Comparison of ENCODE assay signal across 14 cellular contexts in genomic region chr11:72141066-72141465, GRCh38. TPM values are rescaled to one million over a fixed set of nuclear protein-coding genes. Genes with fewer than 3 reads are reported as not detected.
DNase-seq lines count a peak whose midpoint lies in the region; ATAC-seq, FAIRE-seq and TF ChIP-seq lines count a peak whose summit lies in the region.
"Had no signal": no experiment of that assay in that cellular context is flagged by ENCODE, and none has a peak within 500 bp of the region (broad histone marks: within the 10 kb centered on the region; RNA-seq: fewer than 3 reads in every experiment).

No MANE protein-coding gene starts in this region.

- H3K4me1 Mint-ChIP-seq in T-helper 2 cell treated with Interferon-gamma antibody and Interleukin-4, amounts not matched to agents 5 μg/mL and 100 μg/mL, for 36 hours (ENCODE audit: low read depth), result peaks cover 30% of the 10 kb centered on the region
- peaks cover 22% of the 10 kb centered on the region for H3K4me1 Mint-ChIP-seq in Caco-2 (ENCODE audit: low read depth, unreplicated experiment)

- H3K27me3 Mint-ChIP-seq in T-helper 2 cell treated with Interferon-gamma antibody and Interleukin-4, amounts not matched to agents 5 μg/mL and 100 μg/mL, for 36 hours (ENCODE audit: low read depth), result no peaks in the 10 kb centered on the region
- no peaks in the 10 kb centered on the region for H3K27me3 Mint-ChIP-seq in Caco-2 (ENCODE audit: insufficient read depth, unreplicated experiment)

- no peak for FAIRE-seq in A549 (lab: Jason Lieb, UNC)

- no peak overlapping the region for H3K4me2 ChIP-seq in A549

- no peak for TF ChIP-seq EP300 in A549 (IDR thresholded peaks at IDR 0.05)

- no peak for TF ChIP-seq POLR2A in A549 (IDR thresholded peaks at IDR 0.05; ENCODE audit: low read length)

- no TSS peak for BruUV-seq in Caco-2 (replicated peaks; lab: Mats Ljungman, UMichigan)

- no peaks in the 10 kb centered on the region for H3K27me3 ChIP-seq in Caco-2 (replicated peaks; ENCODE audit: control insufficient read depth, insufficient read depth, low read length)

- no peaks in the 10 kb centered on the region for H3K9me3 ChIP-seq in A549
- H3K9me3 ChIP-seq in Caco-2, result no peaks in the 10 kb centered on the region

- no peaks in the 10 kb centered on the region for H3K9me3 Mint-ChIP-seq in T-helper 2 cell treated with Interferon-gamma antibody and Interleukin-4, amounts not matched to agents 5 μg/mL and 100 μg/mL, for 36 hours
- peaks cover 9% of the 10 kb centered on the region for H3K9me3 Mint-ChIP-seq in Caco-2 (ENCODE audit: unreplicated experiment)

- intact Hi-C loops in Caco-2 (cut with micrococcal nuclease; ENCODE audit: unreplicated experiment), result no loop called here

- peak overlapping the region; percentile 41 for H3K4me3 Mint-ChIP-seq in T-helper 2 cell treated with Interferon-gamma antibody and Interleukin-4, amounts not matched to agents 5 μg/mL and 100 μg/mL, for 36 hours
- H3K4me3 Mint-ChIP-seq in Caco-2 (ENCODE audit: unreplicated experiment), result no peak overlapping the region

- 39% methylated on average over 3 of the region's 3 CpGs for WGBS in A549 (ENCODE audit: missing lambda C conversion rate)

- POLR2A ChIA-PET in A549 (lab: Yijun Ruan, JAX), result no interaction called here
- POLR2A ChIA-PET in Caco-2 (lab: Charles Lee), result no interaction called here

- no peaks in the 10 kb centered on the region for H3K36me3 ChIP-seq in Caco-2 (ENCODE audit: control insufficient read depth, insufficient read depth, low read length)

- TF ChIP-seq CTCF in A549 (IDR thresholded peaks at IDR 0.05) (no peak), fibroblast of pulmonary artery (IDR thresholded peaks at IDR 0.05; ENCODE audit: low read length, missing control alignments) (no peak), Caco-2 (IDR thresholded peaks at IDR 0.05; ENCODE audit: insufficient read depth in 1 of 2, low read depth in 1 of 2, low read length in 1 of 2, severe bottlenecking in 1 of 2, unreplicated experiment in 1 of 2) (no peak)

- peak in 1 of 2 experiments; percentile 45; a peak in 3 of 6 replicates for ATAC-seq in A549
- ATAC-seq: left cardiac atrium had no signal

- H3K4me1 ChIP-seq in A549 (peaks cover 17% of the 10 kb centered on the region; the same call in 2 of the 3 replicates), Caco-2 (peaks cover 8% of the 10 kb centered on the region)

- TF ChIP-seq RAD21 in A549 (conservative IDR thresholded peaks at IDR 0.05 in 1 of 2, IDR thresholded peaks at IDR 0.05 in 1 of 2), result no peak

- H3K27ac ChIP-seq in A549, result peak overlapping the region in 1 of 2 experiments; percentile 50; a peak in 2 of 6 replicates

- H3K27ac Mint-ChIP-seq in T-helper 2 cell treated with Interferon-gamma antibody and Interleukin-4, amounts not matched to agents 5 μg/mL and 100 μg/mL, for 36 hours, result peak overlapping the region; percentile 75
- no peak overlapping the region for H3K27ac Mint-ChIP-seq in Caco-2 (ENCODE audit: unreplicated experiment)

- CTCF ChIA-PET in A549 (lab: Yijun Ruan, JAX), result interaction anchor here (0.6 to 2.3 kb wide), 5 partner anchors 15 to 164 kb away, joined by 3 to 7 read pairs (median 4); no protein-coding TSS in a partner anchor
- CTCF ChIA-PET in Caco-2 (lab: Charles Lee), result interaction anchor here (1.0 kb wide), 1 partner anchor 116 kb away, joined by 3 read pairs; no protein-coding TSS in a partner anchor

- DNase-seq in A549 (ENCODE audit: low read depth in 1 of 2, low spot score in 1 of 2) (peak; percentile 10 to 31), H4 (ENCODE audit: low spot score) (peak; percentile 55), fibroblast of pulmonary artery (ENCODE audit: low read depth) (peak; percentile 70), DMS 273 treated with DMSO at 0.1 percent for 48 hours (lab: John Stamatoyannopoulos, UW) (no peak), NCI-H2196 (lab: John Stamatoyannopoulos, UW; ENCODE audit: unreplicated experiment) (no peak), epidermal melanocyte (ENCODE audit: insufficient read length, low spot score) (no peak), Caco-2 (no peak)
- peak; percentile 76 for DNase-seq in T-helper 2 cell treated with Interferon-gamma antibody and Interleukin-4, amounts not matched to agents 5 μg/mL and 100 μg/mL, for 36 hours (ENCODE audit: low spot score)
- DNase-seq: activated CD8-positive, alpha-beta memory T cell treated with anti-CD3 and anti-CD28 coated beads for 24 hours; Kasumi-1; left cardiac atrium; substantia nigra had no signal

- H3K4me3 ChIP-seq in A549 (no peak overlapping the region), fibroblast of pulmonary artery (replicated peaks; ENCODE audit: low read depth, low read length) (no peak overlapping the region), Caco-2 (ENCODE audit: low read depth, low read length) (no peak overlapping the region)

- peaks cover 2% of the 10 kb centered on the region for H3K36me3 Mint-ChIP-seq in T-helper 2 cell treated with Interferon-gamma antibody and Interleukin-4, amounts not matched to agents 5 μg/mL and 100 μg/mL, for 36 hours (ENCODE audit: low read depth)
- peaks cover 5% of the 10 kb centered on the region for H3K36me3 Mint-ChIP-seq in Caco-2 (ENCODE audit: insufficient read depth, unreplicated experiment)

TF ChIP-seq in A549, 52 proteins besides CTCF, POLR2A, EP300 and RAD21:
- TF ChIP-seq FOSB (CRISPR knock-in tag; IDR thresholded peaks at IDR 0.05) (no peak), ZFP36 (IDR thresholded peaks at IDR 0.05; ENCODE audit: borderline replicate concordance, partially characterized antibody) (no peak), CBX2 (IDR thresholded peaks at IDR 0.05; ENCODE audit: borderline replicate concordance, low read depth) (no peak), NPAS2 (CRISPR knock-in tag; IDR thresholded peaks at IDR 0.05; ENCODE audit: borderline replicate concordance) (no peak), HDAC2 (IDR thresholded peaks at IDR 0.05) (no peak), RFX5 (IDR thresholded peaks at IDR 0.05) (no peak), NFE2L2 (conservative IDR thresholded peaks at IDR 0.05; ENCODE audit: low read length) (no peak), ATOH8 (CRISPR knock-in tag; IDR thresholded peaks at IDR 0.05; ENCODE audit: low read depth) (no peak), MAZ (IDR thresholded peaks at IDR 0.05; ENCODE audit: borderline replicate concordance, low read depth, low read length) (no peak), HOXB5 (CRISPR knock-in tag; IDR thresholded peaks at IDR 0.05) (no peak), ZC3H11A (IDR thresholded peaks at IDR 0.05) (no peak), MAFK (IDR thresholded peaks at IDR 0.05; ENCODE audit: partially characterized antibody) (no peak), KDM5A (IDR thresholded peaks at IDR 0.05) (no peak), TFCP2L1 (CRISPR knock-in tag; IDR thresholded peaks at IDR 0.05) (no peak), NR3C1 (IDR thresholded peaks at IDR 0.05) (no peak)

RNA-seq across cellular contexts. Expression of gene FOLR3, which starts 5.5 kb away (rescaled TPM):
- polyA plus RNA-seq in A549 (2011; rRNA removed) (not detected in 2 replicates), A549 (2017; fragmentation: RNase III; extraction: RNeasy Plus Mini Kit Qiagen cat#74134 plus additional on column Dnase treatment) (0.29 to 0.36 TPM in 2 of 3 replicates, not detected in the other)
- polyA plus RNA-seq in A549 (2012; cell fraction: cytosol; rRNA removed), result 0.14 TPM in 1 of 2 replicates, not detected in the other
- 0.06 TPM in 1 of 2 replicates, not detected in the other for polyA plus RNA-seq in A549 (2012; cell fraction: nucleus; rRNA removed)
- polyA minus RNA-seq in A549 (2011; rRNA and poly(A)+ RNA removed), result not detected in 2 replicates
- total RNA-seq in H4 (2014; rRNA removed; shearing (Covaris generic)), result not detected in 2 replicates
- not detected in 2 replicates for total RNA-seq in Caco-2 (2022)
- total RNA-seq: dermis microvascular lymphatic vessel endothelial cell, OCI-LY7 had no signal

RNA-seq across cellular contexts. Expression of gene ANAPC15, which starts 28.6 kb away (rescaled TPM):
- 48.5 and 88.2 TPM in 2 replicates for polyA plus RNA-seq in A549 (2011; rRNA removed)
- polyA plus RNA-seq in A549 (2012; cell fraction: cytosol; rRNA removed), result 92.8 and 123 TPM in 2 replicates
- polyA plus RNA-seq in A549 (2012; cell fraction: nucleus; rRNA removed), result 38.6 and 44.0 TPM in 2 replicates
- 96.2 to 103 TPM (median 97.5 TPM) in 3 replicates for polyA plus RNA-seq in A549 (2017; fragmentation: RNase III; extraction: RNeasy Plus Mini Kit Qiagen cat#74134 plus additional on column Dnase treatment)
- 43.8 and 49.8 TPM in 2 replicates for polyA minus RNA-seq in A549 (2011; rRNA and poly(A)+ RNA removed)
- total RNA-seq in H4 (2014; rRNA removed; shearing (Covaris generic)), result 70.4 and 74.9 TPM in 2 replicates
- 98.6 and 105 TPM in 2 replicates for total RNA-seq in Caco-2 (2022)

RNA-seq across cellular contexts. Expression of gene TOMT, which starts 35.3 kb away (rescaled TPM):
- polyA plus RNA-seq in A549 (2011; rRNA removed) (not detected in 2 replicates), A549 (2017; fragmentation: RNase III; extraction: RNeasy Plus Mini Kit Qiagen cat#74134 plus additional on column Dnase treatment) (not detected in 3 replicates)
- 0.06 and 0.09 TPM in 2 replicates for polyA plus RNA-seq in A549 (2012; cell fraction: cytosol; rRNA removed)
- polyA plus RNA-seq in A549 (2012; cell fraction: nucleus; rRNA removed), result 1.8 and 1.9 TPM in 2 replicates
- not detected in 2 replicates for polyA minus RNA-seq in A549 (2011; rRNA and poly(A)+ RNA removed)
- total RNA-seq in H4 (2014; rRNA removed; shearing (Covaris generic)), result not detected in 2 replicates
- not detected in 2 replicates for total RNA-seq in Caco-2 (2022)
- total RNA-seq: dermis microvascular lymphatic vessel endothelial cell, left cardiac atrium, OCI-LY7 had no signal

RNA-seq across cellular contexts. Expression of gene LAMTOR1, which starts 38.0 kb away (rescaled TPM):
- 66.1 and 85.8 TPM in 2 replicates for polyA plus RNA-seq in A549 (2011; rRNA removed)
- polyA plus RNA-seq in A549 (2012; cell fraction: cytosol; rRNA removed), result 149 and 169 TPM in 2 replicates
- polyA plus RNA-seq in A549 (2012; cell fraction: nucleus; rRNA removed), result 92.6 and 120 TPM in 2 replicates
- polyA plus RNA-seq in A549 (2017; fragmentation: RNase III; extraction: RNeasy Plus Mini Kit Qiagen cat#74134 plus additional on column Dnase treatment), result 109 to 119 TPM (median 114 TPM) in 3 replicates
- 110 and 172 TPM in 2 replicates for polyA minus RNA-seq in A549 (2011; rRNA and poly(A)+ RNA removed)
- total RNA-seq in H4 (2014; rRNA removed; shearing (Covaris generic)), result 94.0 and 110 TPM in 2 replicates
- 158 and 170 TPM in 2 replicates for total RNA-seq in Caco-2 (2022)

RNA-seq across cellular contexts. Expression of gene FOLR1, which starts 50.9 kb away (rescaled TPM):
- 0.22 and 0.25 TPM in 2 replicates for polyA plus RNA-seq in A549 (2011; rRNA removed)
- polyA plus RNA-seq in A549 (2012; cell fraction: cytosol; rRNA removed), result 0.08 and 0.13 TPM in 2 replicates
- polyA plus RNA-seq in A549 (2012; cell fraction: nucleus; rRNA removed), result 0.19 and 0.42 TPM in 2 replicates
- 0.08 to 0.12 TPM (median 0.09 TPM) in 3 replicates for polyA plus RNA-seq in A549 (2017; fragmentation: RNase III; extraction: RNeasy Plus Mini Kit Qiagen cat#74134 plus additional on column Dnase treatment)
- polyA minus RNA-seq in A549 (2011; rRNA and poly(A)+ RNA removed), result not detected in 2 replicates
- total RNA-seq in H4 (2014; rRNA removed; shearing (Covaris generic)), result 3.4 and 6.6 TPM in 2 replicates
- total RNA-seq in Caco-2 (2022), result 65.9 and 93.4 TPM in 2 replicates
- total RNA-seq: dermis microvascular lymphatic vessel endothelial cell, left cardiac atrium, OCI-LY7 had no signal

Comparison
In these comparisons a context has a peak if more than half of its experiments do, and no peak if none do; other contexts are left out.
1. DNase-seq: peak in A549 (2 of 2), H4 (single experiment), T-helper 2 cell treated with Interferon-gamma antibody and Interleukin-4, amounts not matched to agents 5 μg/mL and 100 μg/mL, for 36 hours (single experiment) and fibroblast of pulmonary artery (single experiment); none in DMS 273 treated with DMSO at 0.1 percent for 48 hours (single experiment), NCI-H2196 (single experiment), epidermal melanocyte (single experiment) and Caco-2 (0 of 2).